ENCODE assay signal across 19 cellular contexts in genomic region chr4:143396695-143397094, GRCh38.
DNase-seq lines count a peak whose midpoint lies in the region; ATAC-seq, FAIRE-seq and TF ChIP-seq lines count a peak whose summit lies in the region.
"Had no signal": no experiment of that assay in that cellular context is flagged by ENCODE, and none has a peak within 500 bp of the region (broad histone marks: within the 10 kb centered on the region; RNA-seq: fewer than 3 reads in every experiment).

No MANE protein-coding gene starts in this region.

- TF ChIP-seq CTCF in OCI-LY7 (conservative IDR thresholded peaks at IDR 0.05; ENCODE audit: low read length) (0 out of 2 replicates have a peak, but pooled peaks have one; percentile 28), H1 (IDR thresholded peaks at IDR 0.05; ENCODE audit: control extremely low read depth in 1 of 3, insufficient read depth in 1 of 3, low read depth in 1 of 3, low read length in 3 of 3) (peak; percentile 24 to 34 (median 27)), osteoblast (IDR thresholded peaks at IDR 0.05; ENCODE audit: extremely low read depth, low read depth, low read length) (peak; percentile 20)

- BruUV-seq in OCI-LY7 (replicated peaks; lab: Mats Ljungman, UMichigan): no TSS peak

- H2AFZ ChIP-seq in OCI-LY7 (ENCODE audit: low read length) (no peak overlapping the region), H1 (ENCODE audit: low read length) (no peak overlapping the region), osteoblast (ENCODE audit: low read length) (no peak overlapping the region)

- no peaks in the 10 kb centered on the region for H3K9me3 ChIP-seq in BLaER1 treated with 17β-estradiol and CSF1 and Interleukin-3, amounts not matched to agents 10 nM and 100 nM (replicated peaks in 1 of 11)
- H3K9me3 ChIP-seq in OCI-LY7 (ENCODE audit: low read length) (no peaks in the 10 kb centered on the region), H1 (ENCODE audit: insufficient read depth in 2 of 2, low read depth in 1 of 2, low read length in 1 of 2) (no peaks in the 10 kb centered on the region), osteoblast (ENCODE audit: low read depth, low read length) (no peaks in the 10 kb centered on the region)
- H3K9me3 ChIP-seq: Peyer's patch, right atrium auricular region had no signal

- peak overlapping the region in 4 of 11 experiments; percentile 35 to 49 (median 41); a peak in 4 of 22 replicates for H3K9ac ChIP-seq in BLaER1 treated with 17β-estradiol and CSF1 and Interleukin-3, amounts not matched to agents 10 nM and 100 nM
- H3K9ac ChIP-seq in H1 (replicated peaks in 1 of 4; ENCODE audit: extremely low read depth in 1 of 4, low read depth in 3 of 4, low read length in 3 of 4): no peak overlapping the region

- H2BK20ac ChIP-seq in H1 (ENCODE audit: low read length): no peak overlapping the region

- no peak overlapping the region for H3K56ac ChIP-seq in H1 (replicated peaks; ENCODE audit: insufficient read length, low read depth, low read length)

- H3K18ac ChIP-seq in H1 (ENCODE audit: extremely low read depth, low read length): no peak overlapping the region

- intact Hi-C loops in OCI-LY7 (cut with micrococcal nuclease; ENCODE audit: unreplicated experiment): loop anchor here (5.0 kb wide), 1 partner anchor 116 kb away; the partner anchor contains the start of gene SMARCA5

- no peak overlapping the region for H4K5ac ChIP-seq in H1 (ENCODE audit: insufficient read length, low read depth, low read length)

- H3K27ac ChIP-seq in BLaER1 treated with 17β-estradiol and CSF1 and Interleukin-3, amounts not matched to agents 10 nM and 100 nM: peak overlapping the region in 8 of 11 experiments; percentile 37 to 96 (median 89); a peak in 15 of 22 replicates
- peak overlapping the region; percentile 97 for H3K27ac ChIP-seq in OCI-LY7 (ENCODE audit: low read depth, low read length, poor library complexity, severe bottlenecking)
- no peak overlapping the region for H3K27ac ChIP-seq in H1 (ENCODE audit: low read depth, low read length)
- peak overlapping the region; percentile 9 for H3K27ac ChIP-seq in osteoblast (ENCODE audit: low read depth, low read length)
- H3K27ac ChIP-seq: HL-60, Peyer's patch, right atrium auricular region had no signal

- TF ChIP-seq POLR2A in H1 (IDR thresholded peaks at IDR 0.05; ENCODE audit: control extremely low read depth in 1 of 2, low read depth in 2 of 2, low read length in 2 of 2): no peak

- H4K91ac ChIP-seq in H1 (replicated peaks; ENCODE audit: insufficient read length, low read length): no peak overlapping the region

- 92% methylated on average over 1 of the region's 1 CpG; no CpG with 5 or more reads in 1 of the 2 experiments for WGBS in H1 (ENCODE audit: extremely low coverage in 1 of 2, insufficient coverage in 1 of 2, insufficient read length in 1 of 2, insufficient replicate concordance in 2 of 2, low coverage in 1 of 2, low lambda C conversion rate in 2 of 2, missing lambda C conversion rate in 1 of 2), 2 experiments

- no peak overlapping the region for H3K23ac ChIP-seq in H1 (ENCODE audit: insufficient read length)

- CTCF ChIA-PET in OCI-LY7 (lab: Charles Lee; ENCODE audit: unreplicated experiment) (no interaction called here), H1 (lab: Charles Lee; ENCODE audit: partially characterized antibody) (interaction anchor here (0.6 to 5.6 kb wide), 19 partner anchors 9 to 195 kb away, joined by 3 to 30 read pairs (median 4); no protein-coding TSS in a partner anchor)

- H3K4ac ChIP-seq in H1 (replicated peaks; ENCODE audit: insufficient read length, low read depth, low read length): no peak overlapping the region

- no peak overlapping the region for H2BK5ac ChIP-seq in H1 (ENCODE audit: low read depth, low read length)

- H2BK15ac ChIP-seq in H1 (ENCODE audit: low read length): no peak overlapping the region

- POLR2A ChIA-PET in OCI-LY7 (lab: Charles Lee) (interaction anchor here (0.6 to 11.5 kb wide), 7 partner anchors 10 to 51 kb away, joined by 3 to 364 read pairs (median 12); no protein-coding TSS in a partner anchor), H1 (lab: Charles Lee; ENCODE audit: partially characterized antibody) (interaction anchor here (0.8 kb wide), 1 partner anchor 58 kb away, joined by 4 read pairs; no protein-coding TSS in a partner anchor)

- peaks cover 0 to 41% (median 27%) of the 10 kb centered on the region in 11 experiments; a peak in 11 of 22 replicates for H3K36me3 ChIP-seq in BLaER1 treated with 17β-estradiol and CSF1 and Interleukin-3, amounts not matched to agents 10 nM and 100 nM
- H3K36me3 ChIP-seq in OCI-LY7 (ENCODE audit: insufficient read depth, low read length) (peaks cover 41% of the 10 kb centered on the region), H1 (ENCODE audit: control insufficient read depth in 2 of 4, insufficient read depth in 4 of 4, low read length in 3 of 4) (no peaks in the 10 kb centered on the region), osteoblast (ENCODE audit: insufficient read depth, low read length) (no peaks in the 10 kb centered on the region)
- H3K36me3 ChIP-seq: Peyer's patch, right atrium auricular region had no signal

- H3K4me3 ChIP-seq in BLaER1 treated with 17β-estradiol and CSF1 and Interleukin-3, amounts not matched to agents 10 nM and 100 nM: peak overlapping the region in 3 of 10 experiments; percentile 24 to 32 (median 30); a peak in 3 of 20 replicates
- H3K4me3 ChIP-seq in OCI-LY7 (ENCODE audit: low read depth, low read length, poor library complexity, severe bottlenecking) (peak overlapping the region; percentile 22), H1 (ENCODE audit: extremely low read depth in 1 of 4, insufficient read depth in 2 of 4, low read depth in 3 of 4, low read length in 4 of 4) (no peak overlapping the region), osteoblast (ENCODE audit: insufficient read depth, low read length) (no peak overlapping the region)
- H3K4me3 ChIP-seq: Peyer's patch, right atrium auricular region had no signal

- peaks cover 69 to 87% (median 82%) of the 10 kb centered on the region in 10 experiments for H3K4me1 ChIP-seq in BLaER1 treated with 17β-estradiol and CSF1 and Interleukin-3, amounts not matched to agents 10 nM and 100 nM
- H3K4me1 ChIP-seq in OCI-LY7 (ENCODE audit: insufficient read depth, low read length, poor library complexity, severe bottlenecking) (peaks cover 84% of the 10 kb centered on the region), H1 (replicated peaks in 1 of 4; ENCODE audit: control insufficient read depth in 3 of 4, insufficient read depth in 4 of 4, low read length in 3 of 4) (peaks cover 0 to 4% (median 0%) of the 10 kb centered on the region in 4 experiments; a peak in 1 of 7 replicates), osteoblast (ENCODE audit: insufficient read depth, low read length) (peaks cover 26% of the 10 kb centered on the region)

- DNase-seq in OCI-LY7 (ENCODE audit: low spot score) (no peak), H1 (ENCODE audit: low read depth in 1 of 2, low spot score in 2 of 2) (no peak), osteoblast (ENCODE audit: insufficient read length, low spot score, missing footprints) (no peak), hepatic stellate cell (ENCODE audit: low spot score) (no peak), NCI-H526 (lab: John Stamatoyannopoulos, UW) (no peak)
- DNase-seq: activated CD8-positive, alpha-beta T cell treated with anti-CD3 and anti-CD28 coated beads for 36 hours; central memory CD4-positive, alpha-beta T cell; KG1; mesenchymal stem cell; NCI-H1092 treated with DMSO at 0.1 percent for 48 hours; NCI-H748 treated with DMSO at 0.1 percent for 48 hours; Peyer's patch; stimulated activated CD4-positive, alpha-beta T cell treated with anti-CD3 and anti-CD28 coated beads, Interleukin-1b, Interleukin-23, amount 100 ng/mL, for 48 hours had no signal

- H3K9me2 ChIP-seq in OCI-LY7 (ENCODE audit: insufficient read depth, low read length): no peaks in the 10 kb centered on the region

- H4K8ac ChIP-seq in H1 (ENCODE audit: extremely low read depth, insufficient read depth, low read length): no peak overlapping the region

- H3K14ac ChIP-seq in H1 (ENCODE audit: insufficient read length): no peak overlapping the region

- H2BK12ac ChIP-seq in H1 (ENCODE audit: low read depth, low read length): no peak overlapping the region

- TF ChIP-seq RAD21 in H1 (IDR thresholded peaks at IDR 0.05 in 1 of 2, conservative IDR thresholded peaks at IDR 0.05 in 1 of 2; ENCODE audit: low read depth in 2 of 2, low read length in 2 of 2): peak in 1 of 2 experiments; percentile 25; a peak in 1 of 4 replicates

- no peaks in the 10 kb centered on the region for H4K20me1 ChIP-seq in BLaER1 treated with 17β-estradiol and CSF1 and Interleukin-3, amounts not matched to agents 10 nM and 100 nM
- H4K20me1 ChIP-seq in OCI-LY7 (ENCODE audit: insufficient read depth, low read length) (no peaks in the 10 kb centered on the region), H1 (replicated peaks in 1 of 2; ENCODE audit: control insufficient read depth in 1 of 2, insufficient read depth in 2 of 2, low read length in 2 of 2) (no peaks in the 10 kb centered on the region), osteoblast (ENCODE audit: insufficient read depth, low read length) (peaks cover 2% of the 10 kb centered on the region)

- H3K27me3 ChIP-seq in BLaER1 treated with 17β-estradiol and CSF1 and Interleukin-3, amounts not matched to agents 10 nM and 100 nM: no peaks in the 10 kb centered on the region
- peaks cover 0 to 1% (median 0%) of the 10 kb centered on the region in 4 experiments; a peak in 1 of 7 replicates for H3K27me3 ChIP-seq in H1 (replicated peaks in 1 of 4; ENCODE audit: control insufficient read depth in 3 of 4, extremely low read depth in 1 of 4, insufficient read depth in 3 of 4, low read length in 3 of 4)
- H3K27me3 ChIP-seq in osteoblast (ENCODE audit: insufficient read depth, low read length): no peaks in the 10 kb centered on the region
- H3K27me3 ChIP-seq: Peyer's patch, right atrium auricular region had no signal

- no peak for FAIRE-seq in H1 (lab: Jason Lieb, UNC)
- FAIRE-seq: TTC549 had no signal

- ATAC-seq in esophagus mucosa (no peak), HG02588 (IDR thresholded peaks at IDR 0.05; ENCODE audit: unreplicated experiment) (no peak)
- ATAC-seq: activated CD8-positive, alpha-beta T cell treated with anti-CD3 and anti-CD28 coated beads for 36 hours had no signal

- no peak overlapping the region for H2BK120ac ChIP-seq in H1 (replicated peaks; ENCODE audit: low read depth, low read length)

- TF ChIP-seq EP300 in H1 (IDR thresholded peaks at IDR 0.05; ENCODE audit: borderline replicate concordance in 1 of 2, low read depth in 2 of 2, low read length in 2 of 2): no peak

- no peaks in the 10 kb centered on the region; the same call in 1 of the 2 replicates for H3K79me1 ChIP-seq in H1 (ENCODE audit: low read depth, low read length)

- peaks cover 100% of the 10 kb centered on the region for H3K79me2 ChIP-seq in OCI-LY7 (ENCODE audit: insufficient read depth, low read depth, low read length)
- 0 out of 4 replicates have a peak, but pooled peaks cover 0 to 4% of the 10 kb centered on the region in 2 experiments for H3K79me2 ChIP-seq in H1 (ENCODE audit: control insufficient read depth in 1 of 2, insufficient read depth in 2 of 2, low read length in 2 of 2)
- peaks cover 8% of the 10 kb centered on the region for H3K79me2 ChIP-seq in osteoblast (ENCODE audit: insufficient read depth, low read length)

- no peaks in the 10 kb centered on the region for H3K23me2 ChIP-seq in H1 (ENCODE audit: low read depth, low read length)

- no peak overlapping the region for H2AK5ac ChIP-seq in H1 (ENCODE audit: low read depth, low read length)

- H3K4me2 ChIP-seq in BLaER1 treated with 17β-estradiol and CSF1 and Interleukin-3, amounts not matched to agents 10 nM and 100 nM: peak overlapping the region in 9 of 11 experiments; percentile 10 to 95 (median 86); a peak in 16 of 22 replicates
- H3K4me2 ChIP-seq in OCI-LY7 (ENCODE audit: low read length): peak overlapping the region; percentile 51
- H3K4me2 ChIP-seq in H1 (ENCODE audit: insufficient read depth in 1 of 2, low read depth in 2 of 2, low read length in 2 of 2): no peak overlapping the region
- H3K4me2 ChIP-seq in osteoblast (ENCODE audit: insufficient read depth, low read length): peak overlapping the region; percentile 12

Comparison
In these comparisons a context has a peak if more than half of its experiments do, and no peak if none do; other contexts are left out.
1. H3K4me2 ChIP-seq: peak in BLaER1 treated with 17β-estradiol and CSF1 and Interleukin-3, amounts not matched to agents 10 nM and 100 nM (9 of 11), OCI-LY7 (single experiment) and osteoblast (single experiment); none in H1 (0 of 2).
2. Peak in every context shown above with its lines, with median percentiles within 50 percentile points of each other: CTCF ChIP-seq.